2 cellular contexts compared by ENCODE assay signal in genomic region chr17:57391857-57392256, GRCh38.
A peak's percentile ranks its signal among the peaks of the same experiment; 100 is the strongest.
TF ChIP-seq lines count a peak whose summit lies in the region.

No MANE protein-coding gene starts in this region.

TF ChIP-seq in H1, 55 proteins besides CTCF, POLR2A, EP300 and RAD21:
- no peak for TF ChIP-seq SRF (IDR thresholded peaks at IDR 0.05; ENCODE audit: low read depth, low read length)
- peak; percentile 47 for TF ChIP-seq CTBP2 (IDR thresholded peaks at IDR 0.05; ENCODE audit: borderline replicate concordance, insufficient read depth, insufficient read length, low read length)

TF ChIP-seq in GM12891, 5 proteins besides CTCF, POLR2A, EP300 and RAD21:
- no peak for TF ChIP-seq SPI1 (IDR thresholded peaks at IDR 0.05; ENCODE audit: low read depth, low read length)
- TF ChIP-seq POLR2AphosphoS5 (IDR thresholded peaks at IDR 0.05; ENCODE audit: low read depth, low read length): no peak
- TF ChIP-seq POU2F2 (IDR thresholded peaks at IDR 0.05; ENCODE audit: low read depth, low read length): no peak
- TF ChIP-seq TAF1 (IDR thresholded peaks at IDR 0.05; ENCODE audit: low read depth, low read length): no peak
- TF ChIP-seq PAX5 (IDR thresholded peaks at IDR 0.05; ENCODE audit: insufficient read depth, low read length, severe bottlenecking): no peak
